In the genomic region with DNA sequence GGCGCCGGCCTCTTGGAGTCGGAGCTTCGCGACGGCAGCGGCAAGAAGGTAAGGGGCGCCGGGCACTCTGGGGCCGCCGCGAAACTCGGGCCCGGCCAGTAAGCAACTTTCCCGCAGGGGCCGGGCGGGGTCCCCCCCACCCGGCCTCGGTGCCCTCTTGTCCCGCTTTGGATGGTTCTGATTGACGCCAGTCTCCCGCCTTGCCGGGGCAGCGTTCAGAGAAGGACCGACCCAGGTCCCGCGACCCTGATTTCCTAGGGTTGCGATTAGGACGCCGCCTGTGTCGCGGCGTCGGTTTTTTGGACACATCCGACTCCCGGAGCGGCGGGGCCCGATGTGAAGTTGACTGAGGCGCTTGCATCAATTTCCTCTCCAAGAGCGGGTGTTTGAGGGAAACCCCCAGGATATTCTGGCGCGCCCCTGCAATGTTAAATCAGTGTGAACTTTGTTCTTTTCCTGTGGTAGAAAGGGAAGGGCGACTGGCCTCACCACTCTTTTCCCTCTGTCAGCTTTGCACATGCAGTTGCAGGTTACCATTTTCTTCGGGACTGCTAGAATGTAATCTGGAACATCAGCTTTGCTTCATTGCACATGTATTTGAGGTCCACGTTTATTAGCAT, we compare ENCODE assay signal across 8 cellular contexts. TPM values are rescaled to one million over a fixed set of nuclear protein-coding genes. Genes with fewer than 3 reads are reported as not detected.
A peak's percentile ranks its signal among the peaks of the same experiment; 100 is the strongest.
DNase-seq lines count a peak whose midpoint lies in the region; ATAC-seq lines count a peak whose summit lies in the region.

No MANE protein-coding gene starts in this region.

- H3K9me3 ChIP-seq in BLaER1 treated with 17β-estradiol and CSF1 and Interleukin-3, amounts not matched to agents 10 nM and 100 nM (replicated peaks in 1 of 11) = no peaks in the 10 kb centered on the region
- no peaks in the 10 kb centered on the region for H3K9me3 ChIP-seq in ectodermal cell (ENCODE audit: control insufficient read depth, low read length)

- peaks cover 16 to 36% (median 25%) of the 10 kb centered on the region in 10 experiments; a peak in 18 of 20 replicates for H3K4me1 ChIP-seq in BLaER1 treated with 17β-estradiol and CSF1 and Interleukin-3, amounts not matched to agents 10 nM and 100 nM
- H3K4me1 ChIP-seq in ectodermal cell (ENCODE audit: control insufficient read depth, insufficient read depth, low read length) = peaks cover 3% of the 10 kb centered on the region

- 0 out of 22 replicates have a peak, but pooled peaks cover 0 to 5% (median 0%) of the 10 kb centered on the region in 11 experiments for H3K36me3 ChIP-seq in BLaER1 treated with 17β-estradiol and CSF1 and Interleukin-3, amounts not matched to agents 10 nM and 100 nM
- no peaks in the 10 kb centered on the region for H3K36me3 ChIP-seq in ectodermal cell (ENCODE audit: control insufficient read depth, insufficient read depth, low read length)

- H3K9ac ChIP-seq in BLaER1 treated with 17β-estradiol and CSF1 and Interleukin-3, amounts not matched to agents 10 nM and 100 nM = peak overlapping the region; percentile 75 to 92 (median 85)

- peak overlapping the region; percentile 69 to 93 (median 89) for H3K4me2 ChIP-seq in BLaER1 treated with 17β-estradiol and CSF1 and Interleukin-3, amounts not matched to agents 10 nM and 100 nM

- H3K27ac ChIP-seq in BLaER1 treated with 17β-estradiol and CSF1 and Interleukin-3, amounts not matched to agents 10 nM and 100 nM = peak overlapping the region; percentile 78 to 91 (median 85)
- H3K27ac ChIP-seq in ectodermal cell (ENCODE audit: insufficient read depth, low read depth, low read length, poor library complexity, severe bottlenecking) = no peak overlapping the region

- peaks cover 10 to 51% (median 39%) of the 10 kb centered on the region in 11 experiments for H4K20me1 ChIP-seq in BLaER1 treated with 17β-estradiol and CSF1 and Interleukin-3, amounts not matched to agents 10 nM and 100 nM

- H3K4me3 ChIP-seq in BLaER1 treated with 17β-estradiol and CSF1 and Interleukin-3, amounts not matched to agents 10 nM and 100 nM = peak overlapping the region; percentile 69 to 92 (median 86)
- H3K4me3 ChIP-seq in ectodermal cell (ENCODE audit: insufficient read depth, low read depth, low read length) = peak overlapping the region; percentile 78

- peaks cover 27 to 63% (median 57%) of the 10 kb centered on the region in 11 experiments for H3K27me3 ChIP-seq in BLaER1 treated with 17β-estradiol and CSF1 and Interleukin-3, amounts not matched to agents 10 nM and 100 nM
- H3K27me3 ChIP-seq in ectodermal cell (ENCODE audit: control insufficient read depth, insufficient read depth, low read length, poor library complexity, severe bottlenecking) = peaks cover 73% of the 10 kb centered on the region

- peak; percentile 22 to 31 for DNase-seq in activated CD4-positive, alpha-beta T cell treated with anti-CD3 and anti-CD28 coated beads, Interleukin-2, amount 50 U/mL, for 4 hours
- DNase-seq in midbrain (lab: John Stamatoyannopoulos, UW) (peak; percentile 42), MV-4-11 (lab: John Stamatoyannopoulos, UW) (no peak)
- peak; percentile 14 to 24 for DNase-seq in stimulated activated CD8-positive, alpha-beta memory T cell treated with anti-CD3 and anti-CD28 coated beads, Interleukin-4, amount 100 ng/mL, for 4 hours (ENCODE audit: low read depth in 2 of 2, low spot score in 1 of 2)

- 3 to 5% methylated on average over 46 of the region's 46 CpGs for WGBS in ectodermal cell, 2 experiments

- ATAC-seq in HG03135 (IDR thresholded peaks at IDR 0.05; ENCODE audit: unreplicated experiment) (peak; percentile 2), HG03039 (IDR thresholded peaks at IDR 0.05; ENCODE audit: unreplicated experiment) (no peak)

RNA-seq across cellular contexts. Expression of gene PDE8A, which starts 0.8 kb away (rescaled TPM):
- polyA plus RNA-seq in ectodermal cell (2013, experiment 1 of 4) = 5.6 TPM
- polyA plus RNA-seq in ectodermal cell (2013, experiment 2 of 4) = 6.8 TPM
- 4.2 TPM for polyA plus RNA-seq in ectodermal cell (2013, experiment 3 of 4)
- polyA plus RNA-seq in ectodermal cell (2013, experiment 4 of 4) = 5.4 TPM
